ENCODE assay signal across 22 cellular contexts in the genomic region with DNA sequence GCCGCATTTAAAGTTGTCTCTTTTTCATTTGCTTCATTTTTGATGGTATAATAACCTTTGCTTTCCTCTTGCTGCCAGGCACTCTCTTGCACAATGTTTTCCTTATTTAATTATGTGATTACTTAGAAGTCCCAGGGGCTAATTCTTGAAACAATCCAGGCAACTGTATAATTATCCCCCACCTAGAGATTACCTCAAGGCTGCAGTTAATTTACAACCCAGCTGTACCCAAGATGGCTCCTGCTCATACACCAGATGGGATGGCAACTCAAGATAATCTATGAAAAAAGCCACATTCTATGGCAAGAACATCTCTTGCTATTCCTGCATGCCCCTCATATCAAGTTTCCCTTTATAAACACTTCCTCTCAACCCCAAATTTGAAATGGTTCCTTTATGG.
DNase-seq lines count a peak whose midpoint lies in the region; ATAC-seq and TF ChIP-seq lines count a peak whose summit lies in the region.
"Had no signal": no experiment of that assay in that cellular context is flagged by ENCODE, and none has a peak within 500 bp of the region (broad histone marks: within the 10 kb centered on the region; RNA-seq: fewer than 3 reads in every experiment).

No MANE protein-coding gene starts in this region.

- no peak overlapping the region for H2AFZ ChIP-seq in neural progenitor cell (replicated peaks)

- H3K27ac Mint-ChIP-seq in brain (peak overlapping the region in 3 of 5 experiments; percentile 5 to 50 (median 17)), neural progenitor cell (no peak overlapping the region)
- H3K27ac Mint-ChIP-seq: activated naive CD4-positive, alpha-beta T cell treated with anti-CD3 and anti-CD28 coated beads, Interleukin-2, amount 50 U/mL, for 72 hours; activated T-helper 17 cell treated with anti-CD3 and anti-CD28 coated beads, Interleukin-2, amount 50 U/mL, for 72 hours; T-helper 17 cell; type B pancreatic cell had no signal

- H3K9me3 ChIP-seq in HEK293 (ENCODE audit: control insufficient read depth, insufficient read depth, low read depth, low read length) (no peaks in the 10 kb centered on the region), neural progenitor cell (ENCODE audit: low read depth) (no peaks in the 10 kb centered on the region)
- H3K9me3 ChIP-seq: SJSA1 had no signal

- H3K4me1 ChIP-seq in HEK293 (ENCODE audit: control insufficient read depth, insufficient read depth, low read length), result no peaks in the 10 kb centered on the region
- no peaks in the 10 kb centered on the region for H3K4me1 ChIP-seq in neural progenitor cell
- H3K4me1 ChIP-seq: heart left ventricle, SJSA1 had no signal

- no peak overlapping the region for H3K27ac ChIP-seq in HEK293 (ENCODE audit: extremely low read depth, low read depth, low read length)
- H3K27ac ChIP-seq in neural progenitor cell, result no peak overlapping the region
- H3K27ac ChIP-seq: heart left ventricle, SJSA1, skin epidermis had no signal

- no peak overlapping the region for H3K4me2 ChIP-seq in neural progenitor cell

- POLR2A ChIA-PET in HEK293 (lab: Yijun Ruan, JAX), result no interaction called here

- no peak overlapping the region for H3K9ac ChIP-seq in neural progenitor cell

- no peaks in the 10 kb centered on the region for H3K36me3 ChIP-seq in HEK293 (ENCODE audit: control insufficient read depth in 2 of 2, insufficient read depth in 1 of 2, low read length in 2 of 2)
- H3K36me3 ChIP-seq in neural progenitor cell, result no peaks in the 10 kb centered on the region
- H3K36me3 ChIP-seq: heart left ventricle, SJSA1 had no signal

- peaks cover 0 to 9% (median 0%) of the 10 kb centered on the region in 5 experiments for H3K9me3 Mint-ChIP-seq in brain
- no peaks in the 10 kb centered on the region for H3K9me3 Mint-ChIP-seq in neural progenitor cell

- no peak for ATAC-seq in GM21619 (IDR thresholded peaks at IDR 0.05; ENCODE audit: unreplicated experiment)
- ATAC-seq: activated naive CD4-positive, alpha-beta T cell treated with anti-CD3 and anti-CD28 coated beads, Interleukin-2, amount 50 U/mL, for 72 hours; activated T-helper 17 cell treated with anti-CD3 and anti-CD28 coated beads, Interleukin-2, amount 50 U/mL, for 72 hours; heart left ventricle; left cardiac atrium; T-helper 17 cell had no signal

- CTCF ChIA-PET in HEK293 (lab: Yijun Ruan, JAX), result no interaction called here

- no peaks in the 10 kb centered on the region for H3K36me3 Mint-ChIP-seq in brain
- no peaks in the 10 kb centered on the region for H3K36me3 Mint-ChIP-seq in neural progenitor cell
- H3K36me3 Mint-ChIP-seq: activated naive CD4-positive, alpha-beta T cell treated with anti-CD3 and anti-CD28 coated beads, Interleukin-2, amount 50 U/mL, for 72 hours; type B pancreatic cell had no signal

- H3K4me3 Mint-ChIP-seq in brain (no peak overlapping the region), neural progenitor cell (no peak overlapping the region)
- H3K4me3 Mint-ChIP-seq: activated T-helper 17 cell treated with anti-CD3 and anti-CD28 coated beads, Interleukin-2, amount 50 U/mL, for 72 hours; T-helper 17 cell; type B pancreatic cell had no signal

- no peaks in the 10 kb centered on the region for H3F3A ChIP-seq in neural progenitor cell (ENCODE audit: low read depth)

- no peaks in the 10 kb centered on the region for H3K27me3 ChIP-seq in neural progenitor cell
- H3K27me3 ChIP-seq: heart left ventricle, SJSA1 had no signal

- H3K27me3 Mint-ChIP-seq in brain, result no peaks in the 10 kb centered on the region
- H3K27me3 Mint-ChIP-seq in neural progenitor cell (ENCODE audit: insufficient read depth, low read depth), result no peaks in the 10 kb centered on the region
- H3K27me3 Mint-ChIP-seq: activated T-helper 17 cell treated with anti-CD3 and anti-CD28 coated beads, Interleukin-2, amount 50 U/mL, for 72 hours; T-helper 17 cell; type B pancreatic cell had no signal

- peak; percentile 81 to 88 for DNase-seq in NCI-H446 (lab: John Stamatoyannopoulos, UW)
- DNase-seq in neural progenitor cell (ENCODE audit: low spot score), result peak; percentile 3
- DNase-seq in NAMALWA (ENCODE audit: low spot score), result no peak
- DNase-seq in activated T-cell treated with anti-CD3 and anti-CD28 coated beads, Interleukin-2, amount 50 U/mL, for 48 hours, result no peak
- no peak for DNase-seq in cortex of kidney (lab: John Stamatoyannopoulos, UW)
- DNase-seq: activated CD8-positive, alpha-beta memory T cell treated with anti-CD3 and anti-CD28 coated beads, Interleukin-2, amount 50 U/mL, for 4 hours; aorta; DMS53; heart left ventricle; KG1; left cardiac atrium; nucleus accumbens; stimulated activated CD4-positive, alpha-beta T cell treated with anti-CD3 and anti-CD28 coated beads, Interleukin-1b, Interleukin-23, amount 100 ng/mL, for 48 hours; T-helper 17 cell had no signal

- H3K4me1 Mint-ChIP-seq in brain (peaks cover 30% of the 10 kb centered on the region), neural progenitor cell (no peaks in the 10 kb centered on the region)
- H3K4me1 Mint-ChIP-seq: activated T-helper 17 cell treated with anti-CD3 and anti-CD28 coated beads, Interleukin-2, amount 50 U/mL, for 72 hours; T-helper 17 cell had no signal

- H3K79me2 ChIP-seq in neural progenitor cell (ENCODE audit: low read depth), result no peaks in the 10 kb centered on the region

- H4K20me1 ChIP-seq in neural progenitor cell (ENCODE audit: low read depth), result no peaks in the 10 kb centered on the region

- TF ChIP-seq CTCF in HEK293 (tag by site-specific recombination; IDR thresholded peaks at IDR 0.05) (no peak), brain (conservative IDR thresholded peaks at IDR 0.05) (no peak), neural progenitor cell (IDR thresholded peaks at IDR 0.05) (no peak)

- no peak overlapping the region for H3K4me3 ChIP-seq in HEK293 (ENCODE audit: low read depth, low read length)
- no peak overlapping the region for H3K4me3 ChIP-seq in neural progenitor cell
- H3K4me3 ChIP-seq: heart left ventricle, SJSA1, skin epidermis had no signal

TF ChIP-seq in HEK293, 187 proteins besides CTCF, POLR2A, EP300 and RAD21:
- TF ChIP-seq IKZF3 (tag by site-specific recombination; IDR thresholded peaks at IDR 0.05) (no peak), GLIS1 (tag by site-specific recombination; IDR thresholded peaks at IDR 0.05) (peak; percentile 56; the same call in 1 of the 2 replicates), ZFP41 (tag by site-specific recombination; IDR thresholded peaks at IDR 0.05; ENCODE audit: borderline replicate concordance) (no peak), SALL2 (tag by site-specific recombination; IDR thresholded peaks at IDR 0.05; ENCODE audit: borderline replicate concordance) (no peak)
TF ChIP-seq in HEK293: peak in this region for 1.

Comparison
In these comparisons a context has a peak if more than half of its experiments do, and no peak if none do; other contexts are left out.
1. DNase-seq: peak in NCI-H446 (2 of 2) and neural progenitor cell (single experiment); none in NAMALWA (single experiment), activated T-cell treated with anti-CD3 and anti-CD28 coated beads, Interleukin-2, amount 50 U/mL, for 48 hours (0 of 2) and cortex of kidney (single experiment).